In genomic region chr1:174744886-174745285, GRCh38 we compare ENCODE assay signal across 26 cellular contexts.
"Had no signal": no experiment of that assay in that cellular context is flagged by ENCODE, and none has a peak within 500 bp of the region (broad histone marks: within the 10 kb centered on the region; RNA-seq: fewer than 3 reads in every experiment).

No MANE protein-coding gene starts in this region.

- H3K9me3 ChIP-seq: Peyer's patch, SJSA1 had no signal

- H3K27ac ChIP-seq: KMS-11, Peyer's patch, RWPE1, SJSA1 had no signal

- ATAC-seq: activated CD8-positive, alpha-beta memory T cell treated with anti-CD3 and anti-CD28 coated beads, Interleukin-2, amount 10 ng/mL, durations not matched to agents 7 days and 5 days; SK-N-SH treated with all-trans-retinoic acid at 6 μM for 48 hours; WTC11 had no signal

- H3K27me3 ChIP-seq: Peyer's patch, SJSA1 had no signal

- H3K4me2 ChIP-seq: KMS-11 had no signal

- DNase-seq: activated CD4-positive, alpha-beta T cell treated with anti-CD3 and anti-CD28 coated beads for 48 hours; activated CD4-positive, alpha-beta T cell treated with anti-CD3 and anti-CD28 coated beads, Interleukin-2, amount 50 U/mL, for 4 hours; activated CD4-positive, CD25-positive, alpha-beta regulatory T cell treated with anti-CD3 and anti-CD28 coated beads, Interleukin-2, amount 50 U/mL, for 72 hours; activated CD8-positive, alpha-beta memory T cell treated with anti-CD3 and anti-CD28 coated beads, Interleukin-2, amount 10 ng/mL, durations not matched to agents 7 days and 5 days; activated effector memory CD4-positive, alpha-beta T cell treated with Interleukin-2 at 50 U/mL for 16 hours; activated naive CD4-positive, alpha-beta T cell; activated T-cell treated with anti-CD3 and anti-CD28 coated beads, Interleukin-2, amount 50 U/mL, for 24 hours; amygdala; NCI-H1092 treated with DMSO at 0.1 percent for 48 hours; NCI-H1417 treated with DMSO at 0.1 percent for 48 hours; NCI-H1694; NCI-H2029; NCI-H2107; NCI-H2171 treated with DMSO at 0.1 percent for 48 hours; NCI-H345; NCI-H510A; NCI-H526 treated with DMSO at 0.1 percent for 48 hours; NK-92 treated with Interleukin-12 subunit alpha and Interleukin-12 subunit beta, amount 100 ng/mL, for 24 hours; Peyer's patch; Right ventricle myocardium superior; SW 1271 had no signal

- H3K4me3 ChIP-seq: Peyer's patch, SJSA1 had no signal

- H3K36me3 ChIP-seq: Peyer's patch, SJSA1 had no signal

- H3K9ac ChIP-seq: KMS-11 had no signal

- H3K4me1 ChIP-seq: Peyer's patch, SJSA1 had no signal
